Comparison of ENCODE assay signal across 1 cellular context in the genomic region with DNA sequence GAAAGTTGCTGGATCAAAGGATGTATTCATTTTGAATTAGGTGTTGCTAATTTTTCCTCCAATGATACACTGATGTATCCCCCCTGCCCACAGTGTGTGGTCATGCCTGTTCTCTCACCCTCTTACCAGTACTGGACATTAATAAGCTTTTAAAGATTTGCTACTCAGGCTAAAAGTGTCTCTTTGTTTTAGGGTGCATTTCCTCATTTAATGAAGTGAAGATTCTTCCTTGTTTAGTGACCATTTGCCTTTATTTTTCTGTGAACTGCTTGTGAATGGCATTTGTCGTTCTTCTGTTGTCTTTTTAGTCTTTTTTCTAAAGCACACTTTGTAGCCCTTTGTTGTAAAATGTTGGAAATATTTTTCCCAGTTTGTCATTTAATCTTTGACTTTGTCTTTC.
TF ChIP-seq lines count a peak whose summit lies in the region.

No MANE protein-coding gene starts in this region.

TF ChIP-seq in H1, 55 proteins besides CTCF, POLR2A, EP300 and RAD21:
- TF ChIP-seq, protein P1, sequence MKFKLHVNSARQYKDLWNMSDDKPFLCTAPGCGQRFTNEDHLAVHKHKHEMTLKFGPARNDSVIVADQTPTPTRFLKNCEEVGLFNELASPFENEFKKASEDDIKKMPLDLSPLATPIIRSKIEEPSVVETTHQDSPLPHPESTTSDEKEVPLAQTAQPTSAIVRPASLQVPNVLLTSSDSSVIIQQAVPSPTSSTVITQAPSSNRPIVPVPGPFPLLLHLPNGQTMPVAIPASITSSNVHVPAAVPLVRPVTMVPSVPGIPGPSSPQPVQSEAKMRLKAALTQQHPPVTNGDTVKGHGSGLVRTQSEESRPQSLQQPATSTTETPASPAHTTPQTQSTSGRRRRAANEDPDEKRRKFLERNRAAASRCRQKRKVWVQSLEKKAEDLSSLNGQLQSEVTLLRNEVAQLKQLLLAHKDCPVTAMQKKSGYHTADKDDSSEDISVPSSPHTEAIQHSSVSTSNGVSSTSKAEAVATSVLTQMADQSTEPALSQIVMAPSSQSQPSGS (IDR thresholded peaks at IDR 0.05; ENCODE audit: low read length), result no peak
- TF ChIP-seq NANOG (IDR thresholded peaks at IDR 0.05; ENCODE audit: insufficient read depth, low read depth, low read length, poor library complexity, severe bottlenecking) (no peak), TAF7 (optimal IDR thresholded peaks at IDR 0.05; ENCODE audit: borderline replicate concordance, low read depth, low read length) (no peak), SUZ12 (IDR thresholded peaks at IDR 0.05; ENCODE audit: low read length) (no peak), TCF12 (IDR thresholded peaks at IDR 0.05; ENCODE audit: low read depth, low read length) (no peak), BACH1 (IDR thresholded peaks at IDR 0.05; ENCODE audit: low read length) (no peak), JUN (IDR thresholded peaks at IDR 0.05; ENCODE audit: low read depth, low read length) (no peak), ZNF274 (IDR thresholded peaks at IDR 0.05; ENCODE audit: borderline replicate concordance, extremely low read depth, low read length) (no peak), FOSL1 (IDR thresholded peaks at IDR 0.05; ENCODE audit: insufficient read depth, low read depth, low read length) (no peak), CEBPB (IDR thresholded peaks at IDR 0.05; ENCODE audit: low read depth, low read length) (no peak)
TF ChIP-seq in H1: peak in this region for 0.
